Comparison of ENCODE assay signal across 8 cellular contexts in genomic region chr10:91758303-91759146, GRCh38. TPM values are rescaled to one million over a fixed set of nuclear protein-coding genes. Genes with fewer than 3 reads are reported as not detected.
DNase-seq lines count a peak whose midpoint lies in the region; ATAC-seq, FAIRE-seq and TF ChIP-seq lines count a peak whose summit lies in the region.

No MANE protein-coding gene starts in this region.

- ATAC-seq in left lobe of liver (peak; percentile 94), GM19351 (IDR thresholded peaks at IDR 0.05; ENCODE audit: unreplicated experiment) (no peak), HG03457 (IDR thresholded peaks at IDR 0.05; ENCODE audit: unreplicated experiment) (no peak)

- BruUV-seq in mammary epithelial cell (replicated peaks; lab: Mats Ljungman, UMichigan), result no TSS peak

- TF ChIP-seq POLR2A in lower leg skin (IDR thresholded peaks at IDR 0.05), result no peak

- intact Hi-C loops in mammary epithelial cell (cut with micrococcal nuclease) (loop anchor here (1.0 to 5.0 kb wide), 3 partner anchors 40 to 155 kb away; partner anchors contain the start of gene TNKS2), lower leg skin (cut with DNase I; ENCODE audit: low total_unique reads) (loop anchor here (5.0 kb wide), 1 partner anchor 154 kb away; no protein-coding TSS in a partner anchor)

- no peaks in the 10 kb centered on the region for H3K79me2 ChIP-seq in mammary epithelial cell (ENCODE audit: insufficient read depth, low read length)

- no peaks in the 10 kb centered on the region for H3K4me1 ChIP-seq in BE2C
- no peaks in the 10 kb centered on the region for H3K4me1 ChIP-seq in mammary epithelial cell (ENCODE audit: insufficient read depth, low read length)

- H3K36me3 ChIP-seq in BE2C (no peaks in the 10 kb centered on the region), mammary epithelial cell (ENCODE audit: insufficient read depth, low read length) (no peaks in the 10 kb centered on the region)

- TF ChIP-seq CTCF in BE2C (IDR thresholded peaks at IDR 0.05; ENCODE audit: low read depth, low read length) (peak; percentile 61), mammary epithelial cell (conservative IDR thresholded peaks at IDR 0.05 in 1 of 2, IDR thresholded peaks at IDR 0.05 in 1 of 2; ENCODE audit: extremely low read depth in 1 of 2, insufficient read depth in 1 of 2, low read depth in 1 of 2, low read length in 2 of 2) (peak; percentile 68 to 70), lower leg skin (IDR thresholded peaks at IDR 0.05) (no peak)

- H3K4me3 ChIP-seq in BE2C (ENCODE audit: low read depth, low read length) (no peak overlapping the region), mammary epithelial cell (replicated peaks in 1 of 3; ENCODE audit: insufficient read depth in 1 of 3, low read depth in 2 of 3, low read length in 3 of 3) (no peak overlapping the region), lower leg skin (ENCODE audit: low read depth, poor library complexity, severe bottlenecking) (no peak overlapping the region)

- H3K27ac ChIP-seq in mammary epithelial cell (ENCODE audit: insufficient read depth, low read depth, low read length), result no peak overlapping the region

- H3K4me2 ChIP-seq in mammary epithelial cell (ENCODE audit: insufficient read depth, low read depth, low read length), result no peak overlapping the region

- FAIRE-seq in GM18507 (lab: Jason Lieb, UNC), result peak; percentile 70

- 0% methylated on average over 2 of the region's 3 CpGs for WGBS in mammary epithelial cell (ENCODE audit: low coverage, missing lambda C conversion rate)
- WGBS in lower leg skin, 2 donors, result 55 to 60% methylated on average over 3 of the region's 3 CpGs

- no peak overlapping the region for H3K9ac ChIP-seq in mammary epithelial cell (ENCODE audit: insufficient read depth, low read length)

- DNase-seq in BE2C, result no peak
- no peak for DNase-seq in GM18507 (ENCODE audit: extremely low spot score, insufficient read length, low read depth)
- DNase-seq in NCI-H748 (lab: John Stamatoyannopoulos, UW; ENCODE audit: unreplicated experiment), result peak; percentile 60
- DNase-seq in mammary epithelial cell, result peak; percentile 48
- no peak for DNase-seq in left lobe of liver (ENCODE audit: low spot score)
- DNase-seq in lower leg skin (ENCODE audit: low spot score in 2 of 2), result no peak

- no peak overlapping the region for H2AFZ ChIP-seq in mammary epithelial cell (ENCODE audit: low read depth, low read length)

- H4K20me1 ChIP-seq in mammary epithelial cell (ENCODE audit: insufficient read depth, low read length), result no peaks in the 10 kb centered on the region

- H3K9me3 ChIP-seq in BE2C (no peaks in the 10 kb centered on the region), mammary epithelial cell (replicated peaks; ENCODE audit: insufficient read depth, low read length) (no peaks in the 10 kb centered on the region)

- CTCF ChIA-PET in mammary epithelial cell (lab: Charles Lee; ENCODE audit: low non-redundant PET), result interaction anchor here (0.6 to 1.0 kb wide), 3 partner anchors 38 to 291 kb away, joined by 4 read pairs; no protein-coding TSS in a partner anchor

- dilution Hi-C loops in mammary epithelial cell (cut with HindIII; ENCODE audit: low sequenced_read_pairs), result no loop called here

- H3K27me3 ChIP-seq in BE2C (peaks cover 3% of the 10 kb centered on the region; the same call in 1 of the 2 replicates), mammary epithelial cell (ENCODE audit: insufficient read depth, low read length) (peaks cover 3% of the 10 kb centered on the region)

- in situ Hi-C loops in mammary epithelial cell (cut with MboI; ENCODE audit: low sequenced_read_pairs in 2 of 2), result no loop called here

RNA-seq across cellular contexts. Expression of gene TNKS2, which starts 39.7 kb away (rescaled TPM):
- polyA plus RNA-seq in BE2C (2012; ENCODE audit: insufficient read depth, insufficient read length, low read depth), result 17.1 TPM
- total RNA-seq in mammary epithelial cell, result 10 to 100 TPM; 35.8 to 48.7 TPM
- 14.4 TPM for polyA plus RNA-seq in mammary epithelial cell
- polyA minus RNA-seq in mammary epithelial cell, result 26.7 TPM
- total RNA-seq in left lobe of liver, result 11.8 TPM
- 10 to 100 TPM; 40.5 to 70.0 (median 57.4) TPM for total RNA-seq in lower leg skin

Comparison
In these comparisons a context has a peak if more than half of its experiments do, and no peak if none do; other contexts are left out.
1. DNase-seq: peak in NCI-H748 (single experiment) and mammary epithelial cell (single experiment); none in BE2C (single experiment), GM18507 (single experiment), left lobe of liver (single experiment) and lower leg skin (0 of 2).
2. CTCF ChIP-seq: peak in BE2C (single experiment) and mammary epithelial cell (2 of 2); none in lower leg skin (0 of 3).